ENCODE assay signal across 8 cellular contexts in genomic region chr16:58628845-58629680, GRCh38. TPM values are rescaled to one million over a fixed set of nuclear protein-coding genes. Genes with fewer than 3 reads are reported as not detected.
DNase-seq lines count a peak whose midpoint lies in the region; ATAC-seq and TF ChIP-seq lines count a peak whose summit lies in the region.

No MANE protein-coding gene starts in this region.

- ATAC-seq in WTC11: peak; percentile 1; the same call in 1 of the 2 replicates
- no peak for ATAC-seq in HG02623 (IDR thresholded peaks at IDR 0.05; ENCODE audit: unreplicated experiment)

- H3K4me3 ChIP-seq in HUES6 (ENCODE audit: low read depth, low read length): peak overlapping the region; percentile 94

- H3K9ac ChIP-seq in HUES6 (ENCODE audit: low read length): peak overlapping the region; percentile 99

- peaks cover 12% of the 10 kb centered on the region for H3K36me3 Mint-ChIP-seq in WTC11

- H3K27ac ChIP-seq in HUES6 (ENCODE audit: low read depth, low read length): peak overlapping the region; percentile 98
- H3K27ac ChIP-seq in caudate nucleus (ENCODE audit: low read depth, low read length): peak overlapping the region; percentile 92

- H3K27ac Mint-ChIP-seq in WTC11: peak overlapping the region; percentile 100

- H3K4me1 Mint-ChIP-seq in WTC11: peaks cover 11% of the 10 kb centered on the region

- peak overlapping the region; percentile 99 for H3K4me3 Mint-ChIP-seq in WTC11

- no peaks in the 10 kb centered on the region for H3K9me3 Mint-ChIP-seq in WTC11

- no peaks in the 10 kb centered on the region; the same call in 1 of the 2 replicates for H3K4me1 ChIP-seq in HUES6 (ENCODE audit: control insufficient read depth, insufficient read depth, low read length)

- peaks cover 3% of the 10 kb centered on the region; the same call in 1 of the 2 replicates for H3K27me3 Mint-ChIP-seq in WTC11 (ENCODE audit: low read depth)

- TF ChIP-seq CTCF in WTC11 (IDR thresholded peaks at IDR 0.05): no peak

- POLR2A ChIA-PET in WTC11 (lab: Charles Lee): interaction anchor here (1.4 kb wide), 1 partner anchor 24 kb away, joined by 7 read pairs; no protein-coding TSS in a partner anchor

- H3K36me3 ChIP-seq in HUES6 (ENCODE audit: control insufficient read depth, insufficient read depth, low read length): peaks cover 16% of the 10 kb centered on the region

- no peaks in the 10 kb centered on the region for H3K27me3 ChIP-seq in HUES6 (ENCODE audit: control insufficient read depth, insufficient read depth, low read length)

- CTCF ChIA-PET in WTC11 (lab: Charles Lee): no interaction called here

- no peaks in the 10 kb centered on the region for H3K9me3 ChIP-seq in HUES6 (ENCODE audit: control insufficient read depth, insufficient read depth, low read depth, low read length)

- DNase-seq in NCI-H526 (lab: John Stamatoyannopoulos, UW) (peak; percentile 1 to 61), NCI-H526 treated with DMSO at 0.1 percent for 48 hours (lab: John Stamatoyannopoulos, UW) (no peak), WTC11 (ENCODE audit: low spot score) (peak; percentile 16), caudate nucleus (lab: John Stamatoyannopoulos, UW) (peak in 34 of 61 donors; percentile 9 to 81 (median 30)), kidney tubule cell (ENCODE audit: low spot score) (peak; percentile 62)
- peak in 3 of 4 experiments; percentile 17 to 46 (median 24) for DNase-seq in stimulated activated CD4-positive, alpha-beta T cell treated with anti-CD3 and anti-CD28 coated beads, Interleukin-1b, Interleukin-23, amount 100 ng/mL, for 24 hours (ENCODE audit: low read depth in 4 of 4, low spot score in 1 of 4)

TF ChIP-seq in WTC11, 78 proteins besides CTCF, POLR2A, EP300 and RAD21:
- TF ChIP-seq NFATC4 (CRISPR knock-in tag; IDR thresholded peaks at IDR 0.05) (0 out of 2 replicates have a peak, but pooled peaks have one; percentile 9), PREB (CRISPR knock-in tag; IDR thresholded peaks at IDR 0.05; ENCODE audit: borderline replicate concordance) (peak; percentile 8; the same call in 1 of the 2 replicates), KAT7 (CRISPR knock-in tag; IDR thresholded peaks at IDR 0.05; ENCODE audit: borderline replicate concordance) (peak; percentile 87; the same call in 1 of the 2 replicates), SOX15 (CRISPR knock-in tag; IDR thresholded peaks at IDR 0.05) (no peak), NR2C2 (CRISPR knock-in tag; IDR thresholded peaks at IDR 0.05) (0 out of 2 replicates have a peak, but pooled peaks have one; percentile 39), USF1 (CRISPR knock-in tag; IDR thresholded peaks at IDR 0.05) (no peak), ZBTB43 (CRISPR knock-in tag; IDR thresholded peaks at IDR 0.05) (peak; percentile 61; the same call in 1 of the 2 replicates), E2F1 (CRISPR knock-in tag; IDR thresholded peaks at IDR 0.05) (0 out of 2 replicates have a peak, but pooled peaks have one; percentile 53), MYBL2 (CRISPR knock-in tag; IDR thresholded peaks at IDR 0.05) (no peak), MAX (CRISPR knock-in tag; IDR thresholded peaks at IDR 0.05) (no peak), CREM (CRISPR knock-in tag; IDR thresholded peaks at IDR 0.05) (no peak), AR (CRISPR knock-in tag; IDR thresholded peaks at IDR 0.05) (no peak)

RNA-seq across cellular contexts. Expression of gene CNOT1, which starts 0.6 kb away (rescaled TPM):
- total RNA-seq in WTC11 (2021): 278 to 314 TPM (median 283 TPM) in 3 replicates

RNA-seq across cellular contexts. Expression of gene SLC38A7, which starts 55.5 kb away (rescaled TPM):
- 20.6 to 23.1 TPM (median 22.9 TPM) in 3 replicates for total RNA-seq in WTC11 (2021)
